In genomic region chr2:42851186-42851585, GRCh38 we compare ENCODE assay signal across 25 cellular contexts. TPM values are rescaled to one million over a fixed set of nuclear protein-coding genes. Genes with fewer than 3 reads are reported as not detected.
"Had no signal": no experiment of that assay in that cellular context is flagged by ENCODE, and none has a peak within 500 bp of the region (broad histone marks: within the 10 kb centered on the region; RNA-seq: fewer than 3 reads in every experiment).

No MANE protein-coding gene starts in this region.

- ATAC-seq: esophagus mucosa; heart left ventricle; lower lobe of right lung; mucosa of descending colon; naive thymus-derived CD8-positive, alpha-beta T cell; stimulated activated effector memory CD8-positive, alpha-beta T cell treated with anti-CD3 and anti-CD28 coated beads, Interleukin-12 subunit alpha, Interleukin-12 subunit beta, amount 100 ng/mL, for 72 hours; stimulated activated naive CD8-positive, alpha-beta T cell treated with anti-CD3 and anti-CD28 coated beads, Interleukin-15, Interleukin-2, amounts not matched to agents 100 U/mL and 50 U/mL, for 24 hours had no signal

- H3K27ac ChIP-seq: dorsolateral prefrontal cortex, heart left ventricle, lower lobe of right lung, neutrophil, suprapubic skin, thyroid gland, upper lobe of left lung had no signal

- FAIRE-seq: endometrium, frontal cortex had no signal

- H3K27me3 ChIP-seq: dorsolateral prefrontal cortex, heart left ventricle, neutrophil, suprapubic skin, thyroid gland, upper lobe of left lung had no signal

- H3K4me2 ChIP-seq: smooth muscle cell had no signal

- H3K4me3 Mint-ChIP-seq: central memory CD8-positive, alpha-beta T cell; memory B cell; naive thymus-derived CD8-positive, alpha-beta T cell; stimulated activated effector memory CD8-positive, alpha-beta T cell treated with anti-CD3 and anti-CD28 coated beads, Interleukin-12 subunit alpha, Interleukin-12 subunit beta, amount 100 ng/mL, for 72 hours had no signal

- H3K9me3 Mint-ChIP-seq: central memory CD8-positive, alpha-beta T cell; memory B cell; naive thymus-derived CD8-positive, alpha-beta T cell; stimulated activated effector memory CD8-positive, alpha-beta T cell treated with anti-CD3 and anti-CD28 coated beads, Interleukin-12 subunit alpha, Interleukin-12 subunit beta, amount 100 ng/mL, for 72 hours had no signal

- H3K36me3 ChIP-seq: heart left ventricle, lower lobe of right lung, neutrophil, suprapubic skin, thyroid gland, upper lobe of left lung had no signal

- H3K36me3 Mint-ChIP-seq: stimulated activated effector memory CD8-positive, alpha-beta T cell treated with anti-CD3 and anti-CD28 coated beads, Interleukin-12 subunit alpha, Interleukin-12 subunit beta, amount 100 ng/mL, for 72 hours had no signal

- H3K27me3 Mint-ChIP-seq: central memory CD8-positive, alpha-beta T cell; memory B cell; naive thymus-derived CD8-positive, alpha-beta T cell had no signal

- H3K9me3 ChIP-seq: heart left ventricle, lower lobe of right lung, mucosa of descending colon, neutrophil, suprapubic skin, thyroid gland, upper lobe of left lung had no signal

- H3K4me3 ChIP-seq: dorsolateral prefrontal cortex, heart left ventricle, lower lobe of right lung, mucosa of descending colon, smooth muscle cell, suprapubic skin, thyroid gland, upper lobe of left lung had no signal

- H3K27ac Mint-ChIP-seq: memory B cell; naive thymus-derived CD8-positive, alpha-beta T cell; stimulated activated effector memory CD8-positive, alpha-beta T cell treated with anti-CD3 and anti-CD28 coated beads, Interleukin-12 subunit alpha, Interleukin-12 subunit beta, amount 100 ng/mL, for 72 hours had no signal

- H3K4me1 Mint-ChIP-seq: central memory CD8-positive, alpha-beta T cell; memory B cell; naive thymus-derived CD8-positive, alpha-beta T cell; stimulated activated effector memory CD8-positive, alpha-beta T cell treated with anti-CD3 and anti-CD28 coated beads, Interleukin-12 subunit alpha, Interleukin-12 subunit beta, amount 100 ng/mL, for 72 hours had no signal

- DNase-seq: cortex of kidney; effector CD8-positive, alpha-beta T cell; heart left ventricle; hypothalamus; islet precursor cell; lower lobe of right lung; mucosa of descending colon; naive thymus-derived CD8-positive, alpha-beta T cell; stimulated activated CD4-positive, alpha-beta T cell treated with anti-CD3 and anti-CD28 coated beads, Interleukin-4, amount 100 ng/mL, for 1 hour; stimulated activated CD8-positive, alpha-beta memory T cell treated with anti-CD3 and anti-CD28 coated beads, Interleukin-4, amount 100 ng/mL, for 48 hours; stimulated activated naive CD8-positive, alpha-beta T cell treated with anti-CD3 and anti-CD28 coated beads, Interleukin-15, Interleukin-2, amounts not matched to agents 100 U/mL and 50 U/mL, for 24 hours; thyroid gland; upper lobe of left lung had no signal

RNA-seq across cellular contexts. Expression of gene HAAO, which starts 58.8 kb away (rescaled TPM):
- total RNA-seq: glomerular endothelial cell had no signal
- polyA plus RNA-seq: neural cell had no signal
